1 cellular context compared by ENCODE assay signal in the genomic region with DNA sequence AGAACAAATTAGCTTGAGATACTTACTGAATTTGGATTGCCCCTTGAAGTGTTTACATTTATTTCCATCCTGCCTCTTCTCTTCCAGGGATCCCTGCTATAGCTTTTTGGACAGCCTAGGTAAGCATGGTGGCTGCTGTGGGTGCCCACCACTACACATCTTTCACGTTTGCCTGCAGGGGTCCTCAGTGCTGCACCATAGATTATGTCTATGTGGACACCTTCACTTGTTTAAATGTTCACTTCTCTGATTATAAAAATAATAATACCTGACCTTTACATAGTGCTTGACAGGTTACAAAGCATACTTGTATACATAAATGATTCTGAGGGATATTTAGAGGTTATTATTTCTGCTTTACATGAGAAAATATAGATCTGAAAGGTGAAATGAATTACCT.
TF ChIP-seq lines count a peak whose summit lies in the region.

No MANE protein-coding gene starts in this region.

TF ChIP-seq in GM23338, 12 proteins besides CTCF, POLR2A, EP300 and RAD21 (continued from another document):
- TF ChIP-seq, protein P1, sequence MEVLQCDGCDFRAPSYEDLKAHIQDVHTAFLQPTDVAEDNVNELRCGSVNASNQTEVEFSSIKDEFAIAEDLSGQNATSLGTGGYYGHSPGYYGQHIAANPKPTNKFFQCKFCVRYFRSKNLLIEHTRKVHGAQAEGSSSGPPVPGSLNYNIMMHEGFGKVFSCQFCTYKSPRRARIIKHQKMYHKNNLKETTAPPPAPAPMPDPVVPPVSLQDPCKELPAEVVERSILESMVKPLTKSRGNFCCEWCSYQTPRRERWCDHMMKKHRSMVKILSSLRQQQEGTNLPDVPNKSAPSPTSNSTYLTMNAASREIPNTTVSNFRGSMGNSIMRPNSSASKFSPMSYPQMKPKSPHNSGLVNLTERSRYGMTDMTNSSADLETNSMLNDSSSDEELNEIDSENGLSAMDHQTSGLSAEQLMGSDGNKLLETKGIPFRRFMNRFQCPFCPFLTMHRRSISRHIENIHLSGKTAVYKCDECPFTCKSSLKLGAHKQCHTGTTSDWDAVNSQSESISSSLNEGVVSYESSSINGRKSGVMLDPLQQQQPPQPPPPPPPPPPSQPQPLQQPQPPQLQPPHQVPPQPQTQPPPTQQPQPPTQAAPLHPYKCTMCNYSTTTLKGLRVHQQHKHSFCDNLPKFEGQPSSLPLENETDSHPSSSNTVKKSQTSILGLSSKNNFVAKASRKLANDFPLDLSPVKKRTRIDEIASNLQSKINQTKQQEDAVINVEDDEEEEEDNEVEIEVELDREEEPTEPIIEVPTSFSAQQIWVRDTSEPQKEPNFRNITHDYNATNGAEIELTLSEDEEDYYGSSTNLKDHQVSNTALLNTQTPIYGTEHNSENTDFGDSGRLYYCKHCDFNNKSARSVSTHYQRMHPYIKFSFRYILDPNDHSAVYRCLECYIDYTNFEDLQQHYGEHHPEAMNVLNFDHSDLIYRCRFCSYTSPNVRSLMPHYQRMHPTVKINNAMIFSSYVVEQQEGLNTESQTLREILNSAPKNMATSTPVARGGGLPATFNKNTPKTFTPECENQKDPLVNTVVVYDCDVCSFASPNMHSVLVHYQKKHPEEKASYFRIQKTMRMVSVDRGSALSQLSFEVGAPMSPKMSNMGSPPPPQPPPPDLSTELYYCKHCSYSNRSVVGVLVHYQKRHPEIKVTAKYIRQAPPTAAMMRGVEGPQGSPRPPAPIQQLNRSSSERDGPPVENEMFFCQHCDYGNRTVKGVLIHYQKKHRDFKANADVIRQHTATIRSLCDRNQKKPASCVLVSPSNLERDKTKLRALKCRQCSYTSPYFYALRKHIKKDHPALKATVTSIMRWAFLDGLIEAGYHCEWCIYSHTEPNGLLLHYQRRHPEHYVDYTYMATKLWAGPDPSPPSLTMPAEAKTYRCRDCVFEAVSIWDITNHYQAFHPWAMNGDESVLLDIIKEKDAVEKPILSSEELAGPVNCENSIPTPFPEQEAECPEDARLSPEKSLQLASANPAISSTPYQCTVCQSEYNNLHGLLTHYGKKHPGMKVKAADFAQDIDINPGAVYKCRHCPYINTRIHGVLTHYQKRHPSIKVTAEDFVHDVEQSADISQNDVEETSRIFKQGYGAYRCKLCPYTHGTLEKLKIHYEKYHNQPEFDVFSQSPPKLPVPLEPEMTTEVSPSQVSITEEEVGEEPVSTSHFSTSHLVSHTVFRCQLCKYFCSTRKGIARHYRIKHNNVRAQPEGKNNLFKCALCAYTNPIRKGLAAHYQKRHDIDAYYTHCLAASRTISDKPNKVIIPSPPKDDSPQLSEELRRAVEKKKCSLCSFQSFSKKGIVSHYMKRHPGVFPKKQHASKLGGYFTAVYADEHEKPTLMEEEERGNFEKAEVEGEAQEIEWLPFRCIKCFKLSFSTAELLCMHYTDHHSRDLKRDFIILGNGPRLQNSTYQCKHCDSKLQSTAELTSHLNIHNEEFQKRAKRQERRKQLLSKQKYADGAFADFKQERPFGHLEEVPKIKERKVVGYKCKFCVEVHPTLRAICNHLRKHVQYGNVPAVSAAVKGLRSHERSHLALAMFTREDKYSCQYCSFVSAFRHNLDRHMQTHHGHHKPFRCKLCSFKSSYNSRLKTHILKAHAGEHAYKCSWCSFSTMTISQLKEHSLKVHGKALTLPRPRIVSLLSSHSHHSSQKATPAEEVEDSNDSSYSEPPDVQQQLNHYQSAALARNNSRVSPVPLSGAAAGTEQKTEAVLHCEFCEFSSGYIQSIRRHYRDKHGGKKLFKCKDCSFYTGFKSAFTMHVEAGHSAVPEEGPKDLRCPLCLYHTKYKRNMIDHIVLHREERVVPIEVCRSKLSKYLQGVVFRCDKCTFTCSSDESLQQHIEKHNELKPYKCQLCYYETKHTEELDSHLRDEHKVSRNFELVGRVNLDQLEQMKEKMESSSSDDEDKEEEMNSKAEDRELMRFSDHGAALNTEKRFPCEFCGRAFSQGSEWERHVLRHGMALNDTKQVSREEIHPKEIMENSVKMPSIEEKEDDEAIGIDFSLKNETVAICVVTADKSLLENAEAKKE (CRISPR knock-in tag; IDR thresholded peaks at IDR 0.05), result no peak
- TF ChIP-seq CREB1 (CRISPR knock-in tag; IDR thresholded peaks at IDR 0.05; ENCODE audit: low read depth) (no peak), EZH2phosphoT487 (IDR thresholded peaks at IDR 0.05; ENCODE audit: unreplicated experiment) (no peak), EZH2 (IDR thresholded peaks at IDR 0.05; ENCODE audit: low read depth, unreplicated experiment) (no peak), STAT1 (IDR thresholded peaks at IDR 0.05; ENCODE audit: unreplicated experiment) (no peak)
